Comparison of ENCODE assay signal across 8 cellular contexts in the genomic region with DNA sequence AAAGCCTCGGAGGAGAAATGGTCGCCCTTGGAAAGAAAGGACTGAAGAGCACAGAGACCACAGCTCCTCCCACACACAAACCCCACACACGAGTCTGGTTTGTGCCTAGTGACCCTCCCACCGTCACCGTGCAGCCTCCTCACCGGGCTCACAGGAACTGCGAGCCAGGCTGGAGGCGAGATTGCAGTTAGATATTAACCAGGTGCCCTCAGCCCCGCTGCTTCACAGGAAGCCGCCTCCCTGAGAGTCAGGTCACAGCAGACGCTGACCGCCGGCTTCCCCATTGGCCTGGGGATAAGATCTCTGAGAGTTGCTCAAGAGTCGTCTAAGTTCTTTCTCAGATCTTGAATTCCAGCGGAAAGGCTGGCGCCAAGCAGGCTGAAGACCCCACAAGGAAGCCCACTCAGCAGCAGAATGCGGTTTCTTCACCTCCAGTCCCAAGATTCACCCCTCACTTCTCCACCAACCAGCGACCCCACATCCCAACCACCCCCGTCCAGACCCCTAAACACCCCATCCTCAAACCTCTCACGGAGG. TPM values are rescaled to one million over a fixed set of nuclear protein-coding genes. Genes with fewer than 3 reads are reported as not detected.
DNase-seq lines count a peak whose midpoint lies in the region; ATAC-seq and TF ChIP-seq lines count a peak whose summit lies in the region.

No MANE protein-coding gene starts in this region.

- no peaks in the 10 kb centered on the region for H4K20me1 ChIP-seq in PC-3 (ENCODE audit: low read length)

- H3K36me3 ChIP-seq in PC-3 (ENCODE audit: low read depth, low read length) = peaks cover 16% of the 10 kb centered on the region
- H3K36me3 ChIP-seq in suprapubic skin = no peaks in the 10 kb centered on the region

- WGBS in suprapubic skin = 1% methylated on average over 14 of the region's 20 CpGs

- H3K4me1 Mint-ChIP-seq in activated T-helper 1 cell treated with anti-CD3 and anti-CD28 coated beads, Interleukin-12 subunit alpha, Interleukin-12 subunit beta, Interleukin-2, Interleukin-4 antibody, amounts not matched to agents 30 ng/mL and 10 ng/mL and 1 ng/mL, durations not matched to agents 14 hours and 24 hours and 36 hours (ENCODE audit: low read depth) = peaks cover 40% of the 10 kb centered on the region
- peaks cover 25 to 38% of the 10 kb centered on the region in 2 donors for H3K4me1 Mint-ChIP-seq in natural killer cell treated with Interleukin-12 subunit alpha and Interleukin-12 subunit beta and Interleukin-15 and Interleukin-18, amount 100 ng/mL, for 72 hours (ENCODE audit: low read depth in 2 of 2)

- H3K4me3 ChIP-seq in PC-3 (ENCODE audit: low read length) (peak overlapping the region; percentile 99), fibroblast of the aortic adventitia (ENCODE audit: low read depth, low read length) (peak overlapping the region; percentile 99), suprapubic skin (peak overlapping the region; percentile 99)

- H3K4me2 ChIP-seq in PC-3 (ENCODE audit: low read length) = peak overlapping the region; percentile 93

- peak overlapping the region; percentile 26 for H3K27ac ChIP-seq in PC-3 (ENCODE audit: low read length)
- peak overlapping the region; percentile 95 for H3K27ac ChIP-seq in suprapubic skin

- H3K27ac Mint-ChIP-seq in activated T-helper 1 cell treated with anti-CD3 and anti-CD28 coated beads, Interleukin-12 subunit alpha, Interleukin-12 subunit beta, Interleukin-2, Interleukin-4 antibody, amounts not matched to agents 30 ng/mL and 10 ng/mL and 1 ng/mL, durations not matched to agents 14 hours and 24 hours and 36 hours = peak overlapping the region; percentile 99
- peak overlapping the region; percentile 88 to 96 for H3K27ac Mint-ChIP-seq in natural killer cell treated with Interleukin-12 subunit alpha and Interleukin-12 subunit beta and Interleukin-15 and Interleukin-18, amount 100 ng/mL, for 72 hours

- TF ChIP-seq CTCF in PC-3 (conservative IDR thresholded peaks at IDR 0.05; ENCODE audit: low read depth, low read length) (no peak), fibroblast of the aortic adventitia (IDR thresholded peaks at IDR 0.05; ENCODE audit: insufficient read depth, low read length) (no peak), suprapubic skin (IDR thresholded peaks at IDR 0.05) (no peak)

- H3F3A ChIP-seq in PC-3 (ENCODE audit: low read length, unreplicated experiment) = peaks cover 4% of the 10 kb centered on the region

- TF ChIP-seq POLR2A in suprapubic skin (IDR thresholded peaks at IDR 0.05) = no peak

- no peak for TF ChIP-seq EP300 in suprapubic skin (IDR thresholded peaks at IDR 0.05)

- intact Hi-C loops in PC-3 (cut with micrococcal nuclease) = loop anchor here (1.0 to 5.0 kb wide), 6 partner anchors 67 to 256 kb away; a partner anchor contains a TSS
- intact Hi-C loops in activated T-helper 1 cell treated with anti-CD3 and anti-CD28 coated beads, Interleukin-12 subunit alpha, Interleukin-12 subunit beta, Interleukin-2, Interleukin-4 antibody, amounts not matched to agents 30 ng/mL and 10 ng/mL and 1 ng/mL, durations not matched to agents 14 hours and 24 hours and 36 hours (cut with micrococcal nuclease) = loop anchor here (1.0 to 5.0 kb wide), 8 partner anchors 39 to 257 kb away; a partner anchor contains a TSS

- H3K9me3 ChIP-seq in PC-3 (ENCODE audit: low read length) (no peaks in the 10 kb centered on the region), suprapubic skin (no peaks in the 10 kb centered on the region)

- H3K27me3 ChIP-seq in PC-3 (ENCODE audit: low read length) (no peaks in the 10 kb centered on the region), suprapubic skin (no peaks in the 10 kb centered on the region)

- H2AFZ ChIP-seq in PC-3 (ENCODE audit: low read length) = peak overlapping the region; percentile 92

- H3K4me1 ChIP-seq in PC-3 (ENCODE audit: insufficient read depth, low read length) (peaks cover 17% of the 10 kb centered on the region), suprapubic skin (peaks cover 42% of the 10 kb centered on the region)

- peak overlapping the region; percentile 76 for H3K9ac ChIP-seq in PC-3 (ENCODE audit: low read length)

- BruUV-seq in PC-3 (replicated peaks; lab: Mats Ljungman, UMichigan) = no TSS peak

- peak overlapping the region; percentile 100 for H3K4me3 Mint-ChIP-seq in activated T-helper 1 cell treated with anti-CD3 and anti-CD28 coated beads, Interleukin-12 subunit alpha, Interleukin-12 subunit beta, Interleukin-2, Interleukin-4 antibody, amounts not matched to agents 30 ng/mL and 10 ng/mL and 1 ng/mL, durations not matched to agents 14 hours and 24 hours and 36 hours
- peak overlapping the region; percentile 98 for H3K4me3 Mint-ChIP-seq in natural killer cell treated with Interleukin-12 subunit alpha and Interleukin-12 subunit beta and Interleukin-15 and Interleukin-18, amount 100 ng/mL, for 72 hours

- peaks cover 42% of the 10 kb centered on the region for H3K79me2 ChIP-seq in PC-3 (ENCODE audit: low read length)

- peak in 3 of 4 experiments; percentile 12 to 35 (median 34) for DNase-seq in activated CD4-positive, CD25-positive, alpha-beta regulatory T cell (lab: John Stamatoyannopoulos, UW)
- DNase-seq in PC-3 = peak; percentile 90
- DNase-seq in activated T-helper 1 cell treated with anti-CD3 and anti-CD28 coated beads, Interleukin-12 subunit alpha, Interleukin-12 subunit beta, Interleukin-2, Interleukin-4 antibody, amounts not matched to agents 30 ng/mL and 10 ng/mL and 1 ng/mL, durations not matched to agents 14 hours and 24 hours and 36 hours (ENCODE audit: low spot score) = peak; percentile 50
- peak; percentile 58 for DNase-seq in fibroblast of the aortic adventitia (ENCODE audit: low read depth)
- DNase-seq in natural killer cell treated with Interleukin-12 subunit alpha and Interleukin-12 subunit beta and Interleukin-15 and Interleukin-18, amount 100 ng/mL, for 72 hours (ENCODE audit: low spot score) = peak; percentile 77
- peak in 1 of 2 donors; percentile 82 for DNase-seq in suprapubic skin (ENCODE audit: low spot score in 2 of 2)

- CTCF ChIA-PET in PC-3 (lab: Charles Lee) = interaction anchor here (0.5 kb wide), 1 partner anchor 258 kb away, joined by 3 read pairs; no protein-coding TSS in a partner anchor

- H3K27me3 Mint-ChIP-seq in activated T-helper 1 cell treated with anti-CD3 and anti-CD28 coated beads, Interleukin-12 subunit alpha, Interleukin-12 subunit beta, Interleukin-2, Interleukin-4 antibody, amounts not matched to agents 30 ng/mL and 10 ng/mL and 1 ng/mL, durations not matched to agents 14 hours and 24 hours and 36 hours (ENCODE audit: insufficient read depth) = no peaks in the 10 kb centered on the region
- H3K27me3 Mint-ChIP-seq in natural killer cell treated with Interleukin-12 subunit alpha and Interleukin-12 subunit beta and Interleukin-15 and Interleukin-18, amount 100 ng/mL, for 72 hours = no peaks in the 10 kb centered on the region

- H3K9me3 Mint-ChIP-seq in activated T-helper 1 cell treated with anti-CD3 and anti-CD28 coated beads, Interleukin-12 subunit alpha, Interleukin-12 subunit beta, Interleukin-2, Interleukin-4 antibody, amounts not matched to agents 30 ng/mL and 10 ng/mL and 1 ng/mL, durations not matched to agents 14 hours and 24 hours and 36 hours = peaks cover 26% of the 10 kb centered on the region
- H3K9me3 Mint-ChIP-seq in natural killer cell treated with Interleukin-12 subunit alpha and Interleukin-12 subunit beta and Interleukin-15 and Interleukin-18, amount 100 ng/mL, for 72 hours = no peaks in the 10 kb centered on the region

- POLR2A ChIA-PET in PC-3 (lab: Charles Lee; ENCODE audit: unreplicated experiment) = interaction anchor here (0.7 kb wide), 1 partner anchor 131 kb away, joined by 4 read pairs; a partner anchor contains a TSS

- no peak for ATAC-seq in activated CD4-positive, CD25-positive, alpha-beta regulatory T cell treated with anti-CD3 and anti-CD28 coated beads, Interleukin-2, amount 50 U/mL, for 24 hours
- ATAC-seq in HG02970 (IDR thresholded peaks at IDR 0.05; ENCODE audit: low FRiP score, unreplicated experiment) (peak; percentile 31), PC-3 (peak; percentile 47)
- peak; percentile 14 to 34 for ATAC-seq in natural killer cell treated with Interleukin-12 subunit alpha and Interleukin-12 subunit beta and Interleukin-15 and Interleukin-18, amount 100 ng/mL, for 72 hours

- H3K36me3 Mint-ChIP-seq in activated T-helper 1 cell treated with anti-CD3 and anti-CD28 coated beads, Interleukin-12 subunit alpha, Interleukin-12 subunit beta, Interleukin-2, Interleukin-4 antibody, amounts not matched to agents 30 ng/mL and 10 ng/mL and 1 ng/mL, durations not matched to agents 14 hours and 24 hours and 36 hours (ENCODE audit: low read depth) = peaks cover 36% of the 10 kb centered on the region
- H3K36me3 Mint-ChIP-seq in natural killer cell treated with Interleukin-12 subunit alpha and Interleukin-12 subunit beta and Interleukin-15 and Interleukin-18, amount 100 ng/mL, for 72 hours = peaks cover 5% of the 10 kb centered on the region

- no peaks in the 10 kb centered on the region for H3K9me2 ChIP-seq in PC-3 (replicated peaks; ENCODE audit: low read length)

RNA-seq across cellular contexts. Expression of a gene that starts 0.8 kb away (rescaled TPM):
- total RNA-seq in PC-3 (2014; rRNA removed) (3.0 and 8.2 TPM in 2 replicates), fibroblast of the aortic adventitia (ENCODE audit: low replicate concordance) (4.4 and 5.3 TPM in 2 replicates), suprapubic skin (10 to 100 TPM in 2 of 4 donors, 1 to 10 TPM in 2; 7.2 to 24.2 (median 11.7) TPM)
- 7.4 and 10.3 TPM in 2 replicates for total RNA-seq in activated T-helper 1 cell treated with anti-CD3 and anti-CD28 coated beads, Interleukin-12 subunit alpha, Interleukin-12 subunit beta, Interleukin-2, Interleukin-4 antibody, amounts not matched to agents 30 ng/mL and 10 ng/mL and 1 ng/mL, durations not matched to agents 14 hours and 24 hours and 36 hours
- total RNA-seq in natural killer cell treated with Interleukin-12 subunit alpha and Interleukin-12 subunit beta and Interleukin-15 and Interleukin-18, amount 100 ng/mL, for 72 hours = 10 to 100 TPM; 11.7 to 15.7 TPM

RNA-seq across cellular contexts. Expression of a gene that starts 39.6 kb away (rescaled TPM):
- total RNA-seq in PC-3 (2014; rRNA removed) (1.1 and 2.1 TPM in 2 replicates), fibroblast of the aortic adventitia (ENCODE audit: low replicate concordance) (1.6 and 4.0 TPM in 2 replicates), suprapubic skin (1 to 10 TPM; 2.6 to 8.3 (median 5.8) TPM)
- 1.4 and 2.5 TPM in 2 replicates for total RNA-seq in activated T-helper 1 cell treated with anti-CD3 and anti-CD28 coated beads, Interleukin-12 subunit alpha, Interleukin-12 subunit beta, Interleukin-2, Interleukin-4 antibody, amounts not matched to agents 30 ng/mL and 10 ng/mL and 1 ng/mL, durations not matched to agents 14 hours and 24 hours and 36 hours
- 1 to 10 TPM; 2.3 TPM for total RNA-seq in natural killer cell treated with Interleukin-12 subunit alpha and Interleukin-12 subunit beta and Interleukin-15 and Interleukin-18, amount 100 ng/mL, for 72 hours

Comparison
In these comparisons a context has a peak if more than half of its experiments do, and no peak if none do; other contexts are left out.
1. ATAC-seq: peak in HG02970 (single experiment), PC-3 (single experiment) and natural killer cell treated with Interleukin-12 subunit alpha and Interleukin-12 subunit beta and Interleukin-15 and Interleukin-18, amount 100 ng/mL, for 72 hours (2 of 2); none in activated CD4-positive, CD25-positive, alpha-beta regulatory T cell treated with anti-CD3 and anti-CD28 coated beads, Interleukin-2, amount 50 U/mL, for 24 hours (0 of 2).
2. Peak in every context shown above with its lines, with median percentiles within 50 percentile points of each other: H3K4me3 ChIP-seq.